ENCODE assay signal across 14 cellular contexts in genomic region chr6:16249971-16250370, GRCh38. TPM values are rescaled to one million over a fixed set of nuclear protein-coding genes. Genes with fewer than 3 reads are reported as not detected.
DNase-seq lines count a peak whose midpoint lies in the region; ATAC-seq and TF ChIP-seq lines count a peak whose summit lies in the region.
"Had no signal": no experiment of that assay in that cellular context is flagged by ENCODE, and none has a peak within 500 bp of the region (broad histone marks: within the 10 kb centered on the region; RNA-seq: fewer than 3 reads in every experiment).

No MANE protein-coding gene starts in this region.

- DNase-seq in ELF-1 (ENCODE audit: low read depth, low spot score): peak; percentile 20
- DNase-seq in NCI-H2081 (lab: John Stamatoyannopoulos, UW): peak; percentile 68 to 83
- peak; percentile 93 for DNase-seq in SK-MEL-5 (ENCODE audit: low read depth, low spot score)
- peak; percentile 11 for DNase-seq in mesenteric fat pad (ENCODE audit: low spot score)
- DNase-seq in CD14-positive monocyte (ENCODE audit: low spot score): no peak
- DNase-seq in left ventricle myocardium inferior: no peak
- no peak for DNase-seq in OCI-M2 (lab: John Stamatoyannopoulos, UW; ENCODE audit: unreplicated experiment)
- DNase-seq: activated naive CD4-positive, alpha-beta T cell treated with anti-CD3 and anti-CD28 coated beads, Interleukin-2, amount 10 ng/mL, durations not matched to agents 7 days and 5 days; MG63; OCI-M1; stimulated activated CD4-positive, alpha-beta T cell treated with anti-CD3 and anti-CD28 coated beads, Interleukin-2, amount 100 ng/mL, for 48 hours; upper lobe of right lung had no signal

- in situ Hi-C loops in SK-MEL-5 (cut with HindIII; ENCODE audit: low pct_unique_long_range_greater_than_20kb, low sequenced_read_pairs): no loop called here

- H3K9me3 Mint-ChIP-seq in CD14-positive monocyte: no peaks in the 10 kb centered on the region
- H3K9me3 Mint-ChIP-seq: activated naive CD4-positive, alpha-beta T cell treated with anti-CD3 and anti-CD28 coated beads, Interleukin-2, amount 10 ng/mL, durations not matched to agents 7 days and 5 days had no signal

- no peaks in the 10 kb centered on the region for H3K4me1 Mint-ChIP-seq in CD14-positive monocyte
- H3K4me1 Mint-ChIP-seq: activated naive CD4-positive, alpha-beta T cell treated with anti-CD3 and anti-CD28 coated beads, Interleukin-2, amount 10 ng/mL, durations not matched to agents 7 days and 5 days had no signal

- no peaks in the 10 kb centered on the region for H3K9me3 ChIP-seq in left ventricle myocardium inferior (replicated peaks)
- H3K9me3 ChIP-seq: MG63, upper lobe of right lung had no signal

- intact Hi-C loops in CD14-positive monocyte (cut with micrococcal nuclease) (no loop called here), left ventricle myocardium inferior (cut with micrococcal nuclease) (no loop called here)

- no peak overlapping the region for H3K4me3 Mint-ChIP-seq in CD14-positive monocyte
- H3K4me3 Mint-ChIP-seq: activated naive CD4-positive, alpha-beta T cell treated with anti-CD3 and anti-CD28 coated beads, Interleukin-2, amount 10 ng/mL, durations not matched to agents 7 days and 5 days had no signal

- no peak for ATAC-seq in HG03521 (IDR thresholded peaks at IDR 0.05; ENCODE audit: unreplicated experiment)
- ATAC-seq: upper lobe of right lung had no signal

- peaks cover 3 to 6% (median 3%) of the 10 kb centered on the region in 3 donors for H3K27me3 Mint-ChIP-seq in CD14-positive monocyte (ENCODE audit: low read depth in 3 of 3)

- H3K4me3 ChIP-seq in left ventricle myocardium inferior: no peak overlapping the region
- H3K4me3 ChIP-seq: cardiac muscle cell, MG63, upper lobe of right lung had no signal

- no peak for TF ChIP-seq CTCF in CD14-positive monocyte (IDR thresholded peaks at IDR 0.05)
- TF ChIP-seq CTCF in left ventricle myocardium inferior (IDR thresholded peaks at IDR 0.05; ENCODE audit: borderline replicate concordance): no peak

- no peaks in the 10 kb centered on the region for H3K27me3 ChIP-seq in left ventricle myocardium inferior (ENCODE audit: low read depth)
- H3K27me3 ChIP-seq: cardiac muscle cell, MG63, upper lobe of right lung had no signal

- no peak overlapping the region for H3K27ac ChIP-seq in left ventricle myocardium inferior (replicated peaks)
- H3K27ac ChIP-seq: cardiac muscle cell, upper lobe of right lung had no signal

- H3K36me3 ChIP-seq in left ventricle myocardium inferior: peaks cover 51% of the 10 kb centered on the region
- H3K36me3 ChIP-seq: cardiac muscle cell, MG63 had no signal

- no peak overlapping the region for H3K27ac Mint-ChIP-seq in CD14-positive monocyte
- H3K27ac Mint-ChIP-seq: activated naive CD4-positive, alpha-beta T cell treated with anti-CD3 and anti-CD28 coated beads, Interleukin-2, amount 10 ng/mL, durations not matched to agents 7 days and 5 days had no signal

- H3K36me3 Mint-ChIP-seq in CD14-positive monocyte: no peaks in the 10 kb centered on the region
- H3K36me3 Mint-ChIP-seq: activated naive CD4-positive, alpha-beta T cell treated with anti-CD3 and anti-CD28 coated beads, Interleukin-2, amount 10 ng/mL, durations not matched to agents 7 days and 5 days had no signal

- peaks cover 57% of the 10 kb centered on the region for H3K4me1 ChIP-seq in left ventricle myocardium inferior
- H3K4me1 ChIP-seq: upper lobe of right lung had no signal

RNA-seq across cellular contexts. Expression of gene GMPR, which starts 11.6 kb away (rescaled TPM):
- total RNA-seq in SK-MEL-5 (2014; rRNA removed; shearing (Covaris generic)): 102 and 109 TPM in 2 replicates
- 107 and 116 TPM in 2 replicates for polyA plus RNA-seq in SK-MEL-5 (2015; cell fraction: cytosol; rRNA removed)
- polyA plus RNA-seq in SK-MEL-5 (2015; cell fraction: nucleus; rRNA removed): 35.7 and 43.3 TPM in 2 replicates
- 5.9 TPM for total RNA-seq in mesenteric fat pad
- 1 to 10 TPM; 3.2 to 3.8 TPM for polyA plus RNA-seq in CD14-positive monocyte
- 126 TPM for total RNA-seq in left ventricle myocardium inferior

Comparison
In these comparisons a context has a peak if more than half of its experiments do, and no peak if none do; other contexts are left out.
1. DNase-seq: peak in ELF-1 (single experiment), NCI-H2081 (2 of 2), SK-MEL-5 (single experiment) and mesenteric fat pad (single experiment); none in CD14-positive monocyte (single experiment), left ventricle myocardium inferior (single experiment) and OCI-M2 (single experiment).
2. RNA of gene GMPR, which starts 11.6 kb away (total RNA-seq): 126 TPM in left ventricle myocardium inferior (single experiment) and 102 to 109 TPM in SK-MEL-5; 5.9 TPM in mesenteric fat pad (single experiment); every median in the first group is over 10 times any median in the second.